19 cellular contexts compared by ENCODE assay signal in the genomic region with DNA sequence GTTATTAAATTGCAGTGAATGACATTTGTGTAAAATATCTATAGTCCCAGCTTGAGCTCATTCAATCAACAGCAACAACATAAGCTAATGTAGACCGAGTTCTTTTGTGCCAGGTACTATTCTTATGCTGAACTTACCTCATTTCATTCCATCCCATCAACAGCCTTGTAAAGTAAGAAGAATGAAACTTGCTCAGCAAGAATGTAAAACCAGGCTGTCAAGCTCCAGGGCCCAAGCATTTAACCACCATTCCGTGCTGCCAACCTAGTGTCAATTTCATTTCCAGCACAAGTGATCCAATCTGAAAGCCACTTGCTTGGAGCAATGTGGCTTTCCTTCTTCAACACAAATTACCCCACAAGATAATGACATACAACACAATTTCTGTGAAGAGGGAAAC. TPM values are rescaled to one million over a fixed set of nuclear protein-coding genes. Genes with fewer than 3 reads are reported as not detected.
DNase-seq lines count a peak whose midpoint lies in the region; ATAC-seq, FAIRE-seq and TF ChIP-seq lines count a peak whose summit lies in the region.
"Had no signal": no experiment of that assay in that cellular context is flagged by ENCODE, and none has a peak within 500 bp of the region (broad histone marks: within the 10 kb centered on the region; RNA-seq: fewer than 3 reads in every experiment).

No MANE protein-coding gene starts in this region.

- no peak for ATAC-seq in GM21576 (IDR thresholded peaks at IDR 0.05; ENCODE audit: unreplicated experiment)
- ATAC-seq: A549, PC-3 had no signal

- no peak for TF ChIP-seq CTCF in epithelial cell of esophagus (IDR thresholded peaks at IDR 0.05; ENCODE audit: insufficient read depth, low read depth, low read length, missing control alignments)

- H2AFZ ChIP-seq in Karpas-422 (ENCODE audit: low read length) = no peak overlapping the region

- H3K9ac ChIP-seq in Karpas-422 (ENCODE audit: low read length) = no peak overlapping the region

- TF ChIP-seq POLR2A in GM12892 (IDR thresholded peaks at IDR 0.05; ENCODE audit: low read depth, low read length) (no peak), GM12891 (IDR thresholded peaks at IDR 0.05; ENCODE audit: low read depth, low read length) (no peak)

- no peak overlapping the region for H3K4me2 ChIP-seq in Karpas-422 (ENCODE audit: low read depth, low read length, poor library complexity, severe bottlenecking)
- H3K4me2 ChIP-seq: A549 had no signal

- H3K9me2 ChIP-seq in Karpas-422 (replicated peaks; ENCODE audit: insufficient read depth, low read length) = no peaks in the 10 kb centered on the region

- peaks cover 45% of the 10 kb centered on the region for H3K4me1 ChIP-seq in Karpas-422 (ENCODE audit: low read length)

- H3K79me2 ChIP-seq in Karpas-422 (ENCODE audit: low read length) = no peaks in the 10 kb centered on the region

- no peak overlapping the region for H3K4me3 ChIP-seq in Karpas-422 (ENCODE audit: low read length)
- no peak overlapping the region for H3K4me3 ChIP-seq in epithelial cell of esophagus (ENCODE audit: low read length)
- H3K4me3 ChIP-seq: A549 had no signal

- FAIRE-seq in GM12892 (lab: Jason Lieb, UNC) (peak; percentile 70), GM12891 (lab: Jason Lieb, UNC) (no peak)
- FAIRE-seq: A549, GM19239 had no signal

- H3K27me3 ChIP-seq in Karpas-422 (ENCODE audit: low read length) = no peaks in the 10 kb centered on the region

- DNase-seq in GM12892 (ENCODE audit: insufficient read length) (no peak), Karpas-422 (no peak), epithelial cell of esophagus (ENCODE audit: low read depth) (peak; percentile 46), kidney glomerular epithelial cell (lab: John Stamatoyannopoulos, UW) (peak; percentile 17), GM12891 (ENCODE audit: insufficient read length, low spot score) (no peak), NCI-H510A treated with DMSO at 0.1 percent for 48 hours (lab: John Stamatoyannopoulos, UW) (no peak), AG08396 (ENCODE audit: low spot score) (no peak)
- DNase-seq: C1 segment of cervical spinal cord; Kasumi-1; NCI-H1105 treated with DMSO at 0.1 percent for 48 hours; NCI-H187 treated with DMSO at 0.1 percent for 48 hours; NCI-H2171; NCI-H446; NK-92 treated with Interleukin-12 subunit alpha and Interleukin-12 subunit beta, amount 100 ng/mL, for 24 hours; PC-3 had no signal

- no peaks in the 10 kb centered on the region for H4K20me1 ChIP-seq in Karpas-422 (ENCODE audit: insufficient read depth, low read depth, low read length)

- peak overlapping the region; percentile 99; the same call in 1 of the 2 replicates for H3K27ac ChIP-seq in Karpas-422 (ENCODE audit: low read length)
- H3K27ac ChIP-seq: A549, RWPE1 had no signal

- no peaks in the 10 kb centered on the region; the same call in 1 of the 2 replicates for H3K36me3 ChIP-seq in Karpas-422 (ENCODE audit: insufficient read depth, low read length)

- H3K9me3 ChIP-seq in Karpas-422 (ENCODE audit: low read length) = no peaks in the 10 kb centered on the region
- H3K9me3 ChIP-seq: A549 had no signal

TF ChIP-seq in GM12891, 5 proteins besides CTCF, POLR2A, EP300 and RAD21:
- TF ChIP-seq POU2F2 (IDR thresholded peaks at IDR 0.05; ENCODE audit: low read depth, low read length) (no peak), TAF1 (IDR thresholded peaks at IDR 0.05; ENCODE audit: low read depth, low read length) (no peak), PAX5 (IDR thresholded peaks at IDR 0.05; ENCODE audit: insufficient read depth, low read length, severe bottlenecking) (no peak), POLR2AphosphoS5 (IDR thresholded peaks at IDR 0.05; ENCODE audit: low read depth, low read length) (no peak), SPI1 (IDR thresholded peaks at IDR 0.05; ENCODE audit: low read depth, low read length) (no peak)
TF ChIP-seq in GM12891: peak in this region for 0.

RNA-seq across cellular contexts. Expression of gene RASSF6, which starts 36.6 kb away (rescaled TPM):
- 0.83 TPM for polyA plus RNA-seq in GM12892 (2012; ENCODE audit: missing spikeins)
- 2.9 and 7.4 TPM in 2 replicates for total RNA-seq in Karpas-422 (2014; rRNA removed; shearing (Covaris generic); ENCODE audit: low replicate concordance)
- 0.21 TPM for polyA plus RNA-seq in GM12891 (2012; ENCODE audit: low read depth, missing spikeins)

Comparison
In these comparisons a context has a peak if more than half of its experiments do, and no peak if none do; other contexts are left out.
1. DNase-seq: peak in epithelial cell of esophagus (single experiment) and kidney glomerular epithelial cell (single experiment); none in GM12892 (single experiment), Karpas-422 (single experiment), GM12891 (single experiment), NCI-H510A treated with DMSO at 0.1 percent for 48 hours (single experiment) and AG08396 (single experiment).